8 cellular contexts compared by ENCODE assay signal in the genomic region with DNA sequence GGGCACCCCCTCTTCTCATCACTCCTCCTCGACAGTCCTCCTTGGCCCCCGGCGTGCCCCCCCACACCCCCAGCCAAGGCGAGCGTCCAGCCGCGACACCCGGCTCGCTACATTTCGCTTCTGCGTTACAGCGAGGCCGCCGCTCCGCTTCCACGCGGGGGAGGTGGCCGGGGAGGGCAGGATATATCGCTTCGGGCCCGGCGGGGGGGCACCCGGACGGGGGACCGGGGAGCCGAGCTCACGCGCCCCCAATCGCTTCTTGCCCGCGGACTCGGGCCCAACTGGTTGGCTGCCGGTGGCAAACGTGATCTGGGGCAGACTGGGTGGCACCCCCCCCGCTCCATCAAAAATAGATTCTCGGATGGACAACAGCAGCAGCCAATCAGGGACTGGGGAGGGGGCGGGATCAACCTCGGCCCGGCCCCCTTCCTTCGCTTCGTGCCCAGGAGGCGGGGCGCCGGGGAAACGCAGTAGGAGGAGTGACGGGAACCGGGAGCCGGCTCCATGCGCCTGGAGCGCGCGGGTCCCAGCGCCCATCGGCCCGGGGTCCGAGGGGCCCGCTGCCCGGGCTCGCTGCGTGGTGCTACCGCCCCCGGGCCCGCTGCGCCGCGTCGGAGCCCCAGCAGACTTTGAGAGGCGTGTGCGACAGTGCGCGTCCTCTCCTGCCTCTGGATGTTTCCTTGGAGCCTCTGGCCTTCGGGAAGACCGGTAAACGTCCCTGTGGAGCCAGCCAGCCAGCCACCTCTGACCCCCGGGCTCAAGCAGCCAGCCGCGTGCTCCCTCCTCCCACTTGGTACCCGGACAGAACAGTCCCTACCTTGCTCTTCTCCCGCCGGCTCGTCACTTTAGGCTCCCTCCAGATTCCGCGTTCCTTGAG. TPM values are rescaled to one million over a fixed set of nuclear protein-coding genes. Genes with fewer than 3 reads are reported as not detected.
DNase-seq lines count a peak whose midpoint lies in the region; ATAC-seq and TF ChIP-seq lines count a peak whose summit lies in the region.

SLC41A1 (minus strand) TSS at position 321 of the 877 bp plus-strand sequence. CDS start 2,757 bp downstream, outside the sequence.

- H3K36me3 ChIP-seq in GM06990 (ENCODE audit: control insufficient read depth, insufficient read depth, low read length) (no peaks in the 10 kb centered on the region), osteoblast (ENCODE audit: insufficient read depth, low read length) (peaks cover 14% of the 10 kb centered on the region), testis (ENCODE audit: low read depth, missing control alignments) (no peaks in the 10 kb centered on the region)

- peaks cover 22% of the 10 kb centered on the region for H4K20me1 ChIP-seq in osteoblast (ENCODE audit: insufficient read depth, low read length)

- H3K4me1 Mint-ChIP-seq in activated naive CD8-positive, alpha-beta T cell treated with anti-CD3 and anti-CD28 coated beads for 36 hours = peaks cover 46% of the 10 kb centered on the region

- H3K79me2 ChIP-seq in osteoblast (ENCODE audit: insufficient read depth, low read length) = peaks cover 52% of the 10 kb centered on the region

- 0% methylated on average over 17 to 69 of the region's 83 CpGs for WGBS in testis, 2 donors

- ATAC-seq in HG02763 (IDR thresholded peaks at IDR 0.05; ENCODE audit: unreplicated experiment) = peak; percentile 91

- H3K9me3 ChIP-seq in osteoblast (ENCODE audit: low read depth, low read length) (no peaks in the 10 kb centered on the region), testis (no peaks in the 10 kb centered on the region)

- H2AFZ ChIP-seq in osteoblast (ENCODE audit: low read length) = peak within 1 kb of the TSS; percentile 98

- DNase-seq in GM06990 (ENCODE audit: extremely low read depth, insufficient read length) = peak; percentile 78
- DNase-seq in NCI-H1436 (lab: John Stamatoyannopoulos, UW) = peak; percentile 96
- peak; percentile 81 to 82 for DNase-seq in SW 1271 (lab: John Stamatoyannopoulos, UW)
- DNase-seq in activated naive CD8-positive, alpha-beta T cell treated with anti-CD3 and anti-CD28 coated beads for 36 hours = peak; percentile 85
- DNase-seq in glomerular visceral epithelial cell (ENCODE audit: extremely low spot score) = peak; percentile 94
- peak; percentile 99 for DNase-seq in osteoblast (ENCODE audit: insufficient read length, low spot score, missing footprints)
- DNase-seq in testis = peak; percentile 98

- H3K4me1 ChIP-seq in osteoblast (ENCODE audit: insufficient read depth, low read length) (peaks cover 16% of the 10 kb centered on the region), testis (peaks cover 12% of the 10 kb centered on the region)

- H3K4me3 ChIP-seq in GM06990 (replicated peaks; ENCODE audit: low read depth, low read length) (peak within 1 kb of the TSS; percentile 55), osteoblast (ENCODE audit: insufficient read depth, low read length) (peak within 1 kb of the TSS; percentile 91), testis (peak within 1 kb of the TSS; percentile 68 to 83)

- TF ChIP-seq CTCF in GM06990 (IDR thresholded peaks at IDR 0.05; ENCODE audit: insufficient read depth, low read length, poor library complexity, severe bottlenecking) = no peak
- no peak for TF ChIP-seq CTCF in osteoblast (IDR thresholded peaks at IDR 0.05; ENCODE audit: extremely low read depth, low read depth, low read length)
- no peak for TF ChIP-seq CTCF in testis (IDR thresholded peaks at IDR 0.05)

- H3K27me3 ChIP-seq in GM06990 (replicated peaks; ENCODE audit: control insufficient read depth, insufficient read depth, low read length) (no peaks in the 10 kb centered on the region; the same call in 1 of the 2 replicates), osteoblast (ENCODE audit: insufficient read depth, low read length) (no peaks in the 10 kb centered on the region), testis (no peaks in the 10 kb centered on the region)

- peak within 1 kb of the TSS; percentile 89 for H3K4me3 Mint-ChIP-seq in activated naive CD8-positive, alpha-beta T cell treated with anti-CD3 and anti-CD28 coated beads for 36 hours

- H3K27ac ChIP-seq in osteoblast (ENCODE audit: low read depth, low read length) (peak within 1 kb of the TSS; percentile 63), testis (peak within 1 kb of the TSS; percentile 81 to 88)

- H3K27me3 Mint-ChIP-seq in activated naive CD8-positive, alpha-beta T cell treated with anti-CD3 and anti-CD28 coated beads for 36 hours = no peaks in the 10 kb centered on the region

- TF ChIP-seq POLR2A in testis (IDR thresholded peaks at IDR 0.05) = peak; percentile 30

- no peaks in the 10 kb centered on the region for H3K9me3 Mint-ChIP-seq in activated naive CD8-positive, alpha-beta T cell treated with anti-CD3 and anti-CD28 coated beads for 36 hours

- peak within 1 kb of the TSS; percentile 93 for H3K4me2 ChIP-seq in osteoblast (ENCODE audit: insufficient read depth, low read length)

- H3K36me3 Mint-ChIP-seq in activated naive CD8-positive, alpha-beta T cell treated with anti-CD3 and anti-CD28 coated beads for 36 hours = peaks cover 14% of the 10 kb centered on the region

- peak within 1 kb of the TSS; percentile 76 for H3K27ac Mint-ChIP-seq in activated naive CD8-positive, alpha-beta T cell treated with anti-CD3 and anti-CD28 coated beads for 36 hours

- intact Hi-C loops in testis (cut with DNase I; ENCODE audit: low total_unique reads) = no loop called here

RNA-seq across cellular contexts. Expression of gene SLC41A1, which starts in this region (rescaled TPM):
- 10 to 100 TPM; 31.5 to 31.6 TPM for total RNA-seq in activated naive CD8-positive, alpha-beta T cell treated with anti-CD3 and anti-CD28 coated beads for 36 hours
- total RNA-seq in osteoblast = 28.0 and 29.3 TPM in 2 replicates
- total RNA-seq in testis = 100 to 1,000 TPM; 122 to 137 TPM
- polyA plus RNA-seq in testis (ENCODE audit: insufficient read depth, low read depth, low replicate concordance) = 94.7 TPM

Comparison
In these comparisons a context has a peak if more than half of its experiments do, and no peak if none do; other contexts are left out.
1. Peak in every context shown above with its lines: DNase-seq, ATAC-seq, H3K4me3 ChIP-seq and H3K27ac ChIP-seq.